ENCODE assay signal across 30 cellular contexts in the genomic region with DNA sequence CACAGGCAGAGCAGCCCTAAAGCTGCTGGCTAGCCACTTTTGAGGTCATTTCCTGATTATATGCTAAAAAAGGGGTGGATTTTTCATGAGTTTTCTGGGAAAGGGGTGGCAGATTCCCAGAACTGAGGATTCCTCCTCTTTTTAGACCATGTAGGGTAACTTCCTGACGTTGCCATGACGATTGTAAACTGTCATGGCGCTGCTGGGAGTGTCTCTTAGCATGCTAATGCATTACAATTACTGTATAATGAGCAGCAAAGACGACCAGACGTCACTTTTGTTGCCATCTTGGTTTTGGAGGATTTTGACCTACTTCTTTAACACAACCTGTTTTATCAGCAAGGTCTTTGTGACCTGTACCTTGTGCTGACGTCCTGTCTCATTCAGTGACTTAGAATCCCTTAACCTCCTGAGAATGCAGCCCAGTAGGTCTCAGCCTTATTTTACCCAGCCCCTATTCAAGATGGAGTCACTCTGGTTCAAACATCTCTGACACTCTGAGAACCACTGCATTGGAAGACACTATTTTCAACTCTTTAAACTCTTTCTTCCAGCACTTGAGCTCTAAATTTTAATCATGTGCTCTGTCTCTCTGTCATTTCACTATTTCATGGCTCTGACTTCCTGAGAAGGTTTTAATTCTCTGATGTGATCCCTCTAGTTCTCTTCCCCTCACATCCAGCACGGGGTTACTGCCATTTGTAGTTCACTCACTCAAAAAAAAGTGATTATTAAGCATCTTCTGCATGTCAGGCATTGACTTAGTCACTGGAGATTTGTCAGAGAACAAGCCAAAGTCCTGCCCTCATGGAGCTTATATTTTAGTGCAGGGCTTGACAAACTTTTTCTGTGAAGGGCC.
"Had no signal": no experiment of that assay in that cellular context is flagged by ENCODE, and none has a peak within 500 bp of the region (broad histone marks: within the 10 kb centered on the region; RNA-seq: fewer than 3 reads in every experiment).

No MANE protein-coding gene starts in this region.

- H3K4me3 ChIP-seq: cardiac muscle cell, Peyer's patch, SJSA1 had no signal

- H3K9me3 ChIP-seq: Peyer's patch, SJSA1 had no signal

- H3K27ac ChIP-seq: cardiac muscle cell, Peyer's patch, RWPE1, SJSA1 had no signal

- FAIRE-seq: astrocyte had no signal

- H3K36me3 Mint-ChIP-seq: brain had no signal

- H3K27me3 ChIP-seq: Peyer's patch, SJSA1 had no signal

- ATAC-seq: activated CD8-positive, alpha-beta memory T cell treated with anti-CD3 and anti-CD28 coated beads, Interleukin-2, amount 10 ng/mL, durations not matched to agents 7 days and 5 days; SK-N-SH treated with all-trans-retinoic acid at 6 μM for 48 hours had no signal

- H3K9me3 Mint-ChIP-seq: activated B cell treated with CpG ODN at 0.5 μM for 24 hours; activated CD4-positive, alpha-beta T cell treated with anti-CD3 and anti-CD28 coated beads, Interleukin-2, amount 10 ng/mL, durations not matched to agents 24 days and 14 days; activated T-cell treated with anti-CD3 and anti-CD28 coated beads, Interleukin-2, amount 50 U/mL, for 24 hours; activated T-helper 1 cell treated with anti-CD3 and anti-CD28 coated beads, Interleukin-12 subunit alpha, Interleukin-12 subunit beta, Interleukin-2, Interleukin-4 antibody, amounts not matched to agents 30 ng/mL and 10 ng/mL and 1 ng/mL, durations not matched to agents 14 hours and 24 hours and 36 hours had no signal

- H3K36me3 ChIP-seq: cardiac muscle cell, Peyer's patch, SJSA1 had no signal

- H3K4me1 Mint-ChIP-seq: activated CD4-positive, alpha-beta T cell treated with anti-CD3 and anti-CD28 coated beads, Interleukin-2, amount 10 ng/mL, durations not matched to agents 24 days and 14 days had no signal

- DNase-seq: activated B cell treated with CpG ODN at 0.5 μM for 24 hours; activated CD4-positive, alpha-beta T cell treated with anti-CD3 and anti-CD28 coated beads for 1 hour; activated CD4-positive, alpha-beta T cell treated with anti-CD3 and anti-CD28 coated beads, Interleukin-2, amount 10 ng/mL, durations not matched to agents 24 days and 14 days; activated CD4-positive, alpha-beta T cell treated with anti-CD3 and anti-CD28 coated beads, Interleukin-2, amount 50 U/mL, for 48 hours; activated CD8-positive, alpha-beta memory T cell treated with anti-CD3 and anti-CD28 coated beads, Interleukin-2, amount 10 ng/mL, durations not matched to agents 7 days and 5 days; activated effector memory CD4-positive, alpha-beta T cell treated with Interleukin-2 at 50 U/mL for 16 hours; activated naive CD4-positive, alpha-beta T cell; activated T-cell treated with anti-CD3 and anti-CD28 coated beads, Interleukin-2, amount 50 U/mL, for 24 hours; amygdala; Kasumi-1; NCI-H1092; NCI-H1417; NCI-H1930; NCI-H2107; NCI-H2171 treated with DMSO at 0.1 percent for 48 hours; NCI-H345; NCI-H510A; NCI-H69; NK-92 treated with Interleukin-12 subunit alpha and Interleukin-12 subunit beta, amount 100 ng/mL, for 24 hours; Peyer's patch; Right ventricle myocardium superior; SW 1271 had no signal

- H3K27me3 Mint-ChIP-seq: activated B cell treated with CpG ODN at 0.5 μM for 24 hours; activated CD4-positive, alpha-beta T cell treated with anti-CD3 and anti-CD28 coated beads, Interleukin-2, amount 10 ng/mL, durations not matched to agents 24 days and 14 days; activated CD8-positive, alpha-beta memory T cell treated with anti-CD3 and anti-CD28 coated beads, Interleukin-2, amount 10 ng/mL, durations not matched to agents 7 days and 5 days; activated naive CD8-positive, alpha-beta T cell; activated T-cell treated with anti-CD3 and anti-CD28 coated beads, Interleukin-2, amount 50 U/mL, for 24 hours had no signal

- H3K4me3 Mint-ChIP-seq: activated B cell treated with CpG ODN at 0.5 μM for 24 hours; activated CD4-positive, alpha-beta T cell treated with anti-CD3 and anti-CD28 coated beads, Interleukin-2, amount 10 ng/mL, durations not matched to agents 24 days and 14 days; activated CD8-positive, alpha-beta memory T cell treated with anti-CD3 and anti-CD28 coated beads, Interleukin-2, amount 10 ng/mL, durations not matched to agents 7 days and 5 days; activated naive CD8-positive, alpha-beta T cell; activated T-cell treated with anti-CD3 and anti-CD28 coated beads, Interleukin-2, amount 50 U/mL, for 24 hours; activated T-helper 1 cell treated with anti-CD3 and anti-CD28 coated beads, Interleukin-12 subunit alpha, Interleukin-12 subunit beta, Interleukin-2, Interleukin-4 antibody, amounts not matched to agents 30 ng/mL and 10 ng/mL and 1 ng/mL, durations not matched to agents 14 hours and 24 hours and 36 hours; brain had no signal

- H3K4me1 ChIP-seq: Peyer's patch, SJSA1 had no signal

- H3K27ac Mint-ChIP-seq: activated B cell treated with CpG ODN at 0.5 μM for 24 hours; activated CD4-positive, alpha-beta T cell treated with anti-CD3 and anti-CD28 coated beads, Interleukin-2, amount 10 ng/mL, durations not matched to agents 24 days and 14 days; activated CD8-positive, alpha-beta memory T cell treated with anti-CD3 and anti-CD28 coated beads, Interleukin-2, amount 10 ng/mL, durations not matched to agents 7 days and 5 days; activated naive CD8-positive, alpha-beta T cell; activated T-cell treated with anti-CD3 and anti-CD28 coated beads, Interleukin-2, amount 50 U/mL, for 24 hours; activated T-helper 1 cell treated with anti-CD3 and anti-CD28 coated beads, Interleukin-12 subunit alpha, Interleukin-12 subunit beta, Interleukin-2, Interleukin-4 antibody, amounts not matched to agents 30 ng/mL and 10 ng/mL and 1 ng/mL, durations not matched to agents 14 hours and 24 hours and 36 hours had no signal
